8 cellular contexts compared by ENCODE assay signal in the genomic region with DNA sequence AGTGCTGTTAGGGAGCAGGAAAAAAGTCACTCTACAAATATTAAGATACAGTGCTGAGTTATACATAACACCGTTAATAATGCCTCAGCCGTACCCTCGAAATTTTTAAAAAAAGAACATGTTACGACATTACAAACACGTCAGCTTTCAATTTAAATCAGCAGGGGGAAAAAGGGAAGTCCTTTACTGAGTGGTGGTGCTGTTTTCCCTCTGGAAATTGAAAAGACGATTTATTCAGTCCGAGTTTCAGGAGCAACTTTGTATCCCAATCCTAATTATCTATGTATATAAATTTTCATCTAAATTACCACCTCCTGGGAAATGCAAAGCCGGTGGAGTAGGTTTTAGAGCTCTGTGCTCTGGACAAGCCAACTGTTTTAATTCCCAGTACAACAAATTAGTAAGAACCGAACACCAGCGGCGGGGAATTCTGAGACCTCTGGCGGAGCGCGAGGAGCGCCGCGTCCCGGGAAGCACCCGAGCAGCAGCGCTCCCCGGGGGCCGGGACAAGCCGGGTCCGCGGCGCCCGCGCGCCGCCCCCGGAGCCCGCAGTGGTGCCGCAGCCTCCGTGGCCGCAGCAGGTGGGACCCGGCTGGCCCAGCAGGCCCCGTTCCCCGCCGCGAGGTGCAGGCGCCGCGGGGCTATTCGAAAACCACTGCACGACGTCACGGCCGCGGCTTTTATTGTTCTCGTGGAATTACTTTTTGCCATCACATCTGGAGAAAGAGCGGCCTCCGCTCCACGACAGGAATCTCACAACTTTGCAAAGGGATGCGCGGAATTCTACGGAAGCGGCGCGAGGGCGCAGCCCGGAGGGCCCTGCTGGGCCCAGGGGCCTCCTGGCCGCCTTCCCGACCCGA. TPM values are rescaled to one million over a fixed set of nuclear protein-coding genes. Genes with fewer than 3 reads are reported as not detected.
A peak's percentile ranks its signal among the peaks of the same experiment; 100 is the strongest.
DNase-seq lines count a peak whose midpoint lies in the region; ATAC-seq lines count a peak whose summit lies in the region.

No MANE protein-coding gene starts in this region.

- H3K9me3 ChIP-seq in SK-N-MC (ENCODE audit: low read depth, low read length), result no peaks in the 10 kb centered on the region
- no peaks in the 10 kb centered on the region for H3K9me3 ChIP-seq in iPS-18c (ENCODE audit: control insufficient read depth, insufficient read depth, low read length)
- no peaks in the 10 kb centered on the region for H3K9me3 ChIP-seq in skeletal muscle tissue (ENCODE audit: control insufficient read depth in 3 of 3, low read length in 3 of 3)

- no peaks in the 10 kb centered on the region for H3K36me3 ChIP-seq in SK-N-MC (ENCODE audit: insufficient read depth, low read length)
- H3K36me3 ChIP-seq in skeletal muscle tissue (ENCODE audit: control insufficient read depth in 3 of 3, insufficient read depth in 3 of 3, low read length in 3 of 3), result no peaks in the 10 kb centered on the region

- peak; percentile 8 for ATAC-seq in GM19328 (IDR thresholded peaks at IDR 0.05; ENCODE audit: unreplicated experiment)
- ATAC-seq in HG03571 (IDR thresholded peaks at IDR 0.05; ENCODE audit: unreplicated experiment), result peak; percentile 10
- no peak for ATAC-seq in HG02973 (IDR thresholded peaks at IDR 0.05; ENCODE audit: unreplicated experiment)

- H3K4me3 ChIP-seq in SK-N-MC (peak overlapping the region; percentile 76), iPS-18c (ENCODE audit: insufficient read depth, low read depth, low read length) (peak overlapping the region; percentile 75), skeletal muscle tissue (ENCODE audit: low read length in 3 of 3) (peak overlapping the region; percentile 73 to 82 (median 81))

- DNase-seq in CD1c-positive myeloid dendritic cell (ENCODE audit: extremely low spot score) (peak; percentile 85), SK-N-MC (ENCODE audit: low read depth, low spot score) (no peak), brain pericyte (ENCODE audit: low read depth, low spot score) (peak; percentile 22)

- H3K9ac ChIP-seq in SK-N-MC (ENCODE audit: insufficient read length) (peak overlapping the region; percentile 64), skeletal muscle tissue (ENCODE audit: low read depth in 1 of 3, low read length in 3 of 3) (peak overlapping the region; percentile 36 to 68 (median 50))

- peaks cover 3 to 13% (median 3%) of the 10 kb centered on the region in 3 donors for H3K4me1 ChIP-seq in skeletal muscle tissue (ENCODE audit: control insufficient read depth in 3 of 3, insufficient read depth in 3 of 3, low read length in 3 of 3)

- no peaks in the 10 kb centered on the region for H3K27me3 ChIP-seq in skeletal muscle tissue (ENCODE audit: control insufficient read depth in 3 of 3, insufficient read depth in 3 of 3, low read length in 3 of 3)

- H3K27ac ChIP-seq in SK-N-MC, result no peak overlapping the region
- H3K27ac ChIP-seq in skeletal muscle tissue (ENCODE audit: low read depth, low read length), result no peak overlapping the region

RNA-seq across cellular contexts. Expression of a gene that starts 1.0 kb away (rescaled TPM):
- total RNA-seq in skeletal muscle tissue, result 3.7 TPM
